ENCODE assay signal across 9 cellular contexts in genomic region chr6:142943746-142944125, GRCh38. TPM values are rescaled to one million over a fixed set of nuclear protein-coding genes. Genes with fewer than 3 reads are reported as not detected.
DNase-seq lines count a peak whose midpoint lies in the region; ATAC-seq, FAIRE-seq and TF ChIP-seq lines count a peak whose summit lies in the region.
"Had no signal": no experiment of that assay in that cellular context is flagged by ENCODE, and none has a peak within 500 bp of the region (broad histone marks: within the 10 kb centered on the region; RNA-seq: fewer than 3 reads in every experiment).

No MANE protein-coding gene starts in this region.

- peak overlapping the region; percentile 83 for H3K4me3 ChIP-seq in mononuclear cell (ENCODE audit: low read length)

- intact Hi-C loops in activated B cell treated with CpG ODN at 0.5 μM for 24 hours (cut with micrococcal nuclease) (loop anchor here (1.0 to 10.0 kb wide), 7 partner anchors 7 to 797 kb away; partner anchors contain the start of genes NMBR and VTA1), posterior vena cava (cut with DNase I) (loop anchor here in 1 of 2 donors (10.0 kb wide), 3 partner anchors 59 to 249 kb away; no protein-coding TSS in a partner anchor)

- peaks cover 54% of the 10 kb centered on the region for H3K4me1 Mint-ChIP-seq in activated B cell treated with CpG ODN at 0.5 μM for 24 hours

- no peak for ATAC-seq in activated B cell treated with CpG ODN at 0.5 μM for 24 hours (ENCODE audit: low read depth)

- H3K27ac ChIP-seq in cingulate gyrus (ENCODE audit: low read depth, low read length), result peak overlapping the region; percentile 87
- peak overlapping the region; percentile 93 for H3K27ac ChIP-seq in substantia nigra (ENCODE audit: low read depth, low read length, poor library complexity, severe bottlenecking)

- H3K27me3 Mint-ChIP-seq in activated B cell treated with CpG ODN at 0.5 μM for 24 hours, result no peaks in the 10 kb centered on the region

- no peak for TF ChIP-seq CTCF in activated B cell treated with CpG ODN at 0.5 μM for 24 hours (IDR thresholded peaks at IDR 0.05)

- peak overlapping the region; percentile 98 for H3K27ac Mint-ChIP-seq in activated B cell treated with CpG ODN at 0.5 μM for 24 hours

- H3K36me3 Mint-ChIP-seq in activated B cell treated with CpG ODN at 0.5 μM for 24 hours (ENCODE audit: low read depth), result peaks cover 9% of the 10 kb centered on the region

- DNase-seq in DMS 273 (lab: John Stamatoyannopoulos, UW; ENCODE audit: unreplicated experiment) (peak; percentile 46), DMS 273 treated with DMSO at 0.1 percent for 48 hours (lab: John Stamatoyannopoulos, UW) (no peak), activated B cell treated with CpG ODN at 0.5 μM for 24 hours (peak; percentile 29), substantia nigra (lab: John Stamatoyannopoulos, UW) (peak in 14 of 49 donors; percentile 7 to 70 (median 40)), posterior vena cava (ENCODE audit: low spot score) (no peak), RCC 7860 (ENCODE audit: low spot score) (no peak)

- POLR2A ChIA-PET in activated B cell treated with CpG ODN at 0.5 μM for 24 hours (lab: Charles Lee), result interaction anchor here (0.6 to 5.0 kb wide), 15 partner anchors 9 to 507 kb away, joined by 3 to 56 read pairs (median 4); partner anchors contain the start of genes ADAT2 and PEX3

- no peaks in the 10 kb centered on the region for H3K9me3 ChIP-seq in mononuclear cell (ENCODE audit: low read depth, low read length)

- H3K4me3 Mint-ChIP-seq in activated B cell treated with CpG ODN at 0.5 μM for 24 hours, result peak overlapping the region; percentile 98

- FAIRE-seq in RCC 7860 (lab: Jason Lieb, UNC), result no peak
- FAIRE-seq: A204.1 had no signal

- no peaks in the 10 kb centered on the region for H3K27me3 ChIP-seq in mononuclear cell (ENCODE audit: insufficient read depth, low read length)

- CTCF ChIA-PET in activated B cell treated with CpG ODN at 0.5 μM for 24 hours (lab: Charles Lee), result interaction anchor here (1.3 to 2.8 kb wide), 4 partner anchors 9 to 251 kb away, joined by 4 to 7 read pairs (median 5); no protein-coding TSS in a partner anchor

- no peaks in the 10 kb centered on the region for H3K9me3 Mint-ChIP-seq in activated B cell treated with CpG ODN at 0.5 μM for 24 hours

- H3K4me1 ChIP-seq in mononuclear cell (ENCODE audit: insufficient read depth, low read length), result peaks cover 29% of the 10 kb centered on the region

RNA-seq across cellular contexts. Expression of gene HIVEP2, which starts 1.2 kb away (rescaled TPM):
- total RNA-seq in activated B cell treated with CpG ODN at 0.5 μM for 24 hours, result 22.2 and 25.4 TPM in 2 replicates
- 32.0 TPM for total RNA-seq in mononuclear cell
- 10 to 100 TPM; 28.4 to 30.8 TPM for total RNA-seq in posterior vena cava

Comparison
In these comparisons a context has a peak if more than half of its experiments do, and no peak if none do; other contexts are left out.
1. DNase-seq: peak in DMS 273 (single experiment) and activated B cell treated with CpG ODN at 0.5 μM for 24 hours (single experiment); none in DMS 273 treated with DMSO at 0.1 percent for 48 hours (single experiment), posterior vena cava (single experiment) and RCC 7860 (single experiment).